In genomic region chr3:148366743-148367410, GRCh38 we compare ENCODE assay signal across 9 cellular contexts.
A peak's percentile ranks its signal among the peaks of the same experiment; 100 is the strongest.
DNase-seq lines count a peak whose midpoint lies in the region; ATAC-seq, FAIRE-seq and TF ChIP-seq lines count a peak whose summit lies in the region.
"Had no signal": no experiment of that assay in that cellular context is flagged by ENCODE, and none has a peak within 500 bp of the region (broad histone marks: within the 10 kb centered on the region; RNA-seq: fewer than 3 reads in every experiment).

No MANE protein-coding gene starts in this region.

- POLR2A ChIA-PET in MCF 10A (lab: Yijun Ruan, JAX): no interaction called here

- no peak overlapping the region for H3K4ac ChIP-seq in trophoblast cell (ENCODE audit: low read depth, low read length)

- no peak for FAIRE-seq in bronchial epithelial cell (lab: Jason Lieb, UNC)

- H3K9ac ChIP-seq in trophoblast cell (ENCODE audit: low read length): no peak overlapping the region

- WGBS in trophoblast cell (ENCODE audit: extremely low coverage, insufficient coverage, insufficient read length): no CpG with 5 or more reads among the region's 7 CpGs

- CTCF ChIA-PET in MCF 10A (lab: Yijun Ruan, JAX): interaction anchor here (0.6 to 0.8 kb wide), 2 partner anchors 357 to 983 kb away, joined by 3 to 4 read pairs; no protein-coding TSS in a partner anchor

- no peak overlapping the region for H4K12ac ChIP-seq in trophoblast cell (ENCODE audit: low read depth, low read length)

- no peaks in the 10 kb centered on the region for H3K4me1 Mint-ChIP-seq in MCF 10A (ENCODE audit: insufficient read depth, unreplicated experiment)

- H3K79me1 ChIP-seq in trophoblast cell (ENCODE audit: low read length): no peaks in the 10 kb centered on the region

- no peak overlapping the region for H4K91ac ChIP-seq in trophoblast cell (ENCODE audit: low read depth, low read length)

- TF ChIP-seq CTCF in MCF 10A (IDR thresholded peaks at IDR 0.05; ENCODE audit: unreplicated experiment) (peak; percentile 17), breast epithelium (IDR thresholded peaks at IDR 0.05) (no peak), bronchial epithelial cell (IDR thresholded peaks at IDR 0.05; ENCODE audit: insufficient read depth, low read length, severe bottlenecking) (no peak), ascending aorta (IDR thresholded peaks at IDR 0.05) (no peak)

- H2BK120ac ChIP-seq in trophoblast cell (ENCODE audit: insufficient read depth, low read length, poor library complexity): no peak overlapping the region

- no peaks in the 10 kb centered on the region for H3K36me3 Mint-ChIP-seq in MCF 10A (ENCODE audit: insufficient read depth, unreplicated experiment)

- H2BK12ac ChIP-seq in trophoblast cell (ENCODE audit: low read length): no peak overlapping the region

- no peak overlapping the region for H2BK5ac ChIP-seq in trophoblast cell (ENCODE audit: low read depth, low read length, poor library complexity)

- no peak overlapping the region for H3K27ac Mint-ChIP-seq in MCF 10A (ENCODE audit: low read depth, unreplicated experiment)

- peaks cover 95% of the 10 kb centered on the region for H3K27me3 Mint-ChIP-seq in MCF 10A (ENCODE audit: insufficient read depth, unreplicated experiment)

- intact Hi-C loops in MCF 10A (cut with micrococcal nuclease) (loop anchor here (1.0 to 5.0 kb wide), 2 partner anchors 58 to 290 kb away; no protein-coding TSS in a partner anchor), breast epithelium (cut with DNase I; ENCODE audit: low total_unique reads) (no loop called here), ascending aorta (cut with DNase I) (no loop called here)

- DNase-seq in MCF 10A (ENCODE audit: unreplicated experiment) (peak; percentile 25), breast epithelium (ENCODE audit: low spot score in 2 of 2) (no peak), NCI-H146 treated with DMSO at 0.1 percent for 48 hours (lab: John Stamatoyannopoulos, UW; ENCODE audit: unreplicated experiment) (peak; percentile 68), bronchial epithelial cell (ENCODE audit: low read depth) (peak; percentile 8), left lobe of liver (ENCODE audit: low spot score) (no peak), trophoblast cell (no peak), ascending aorta (ENCODE audit: low spot score in 2 of 2) (no peak), occipital lobe (lab: John Stamatoyannopoulos, UW) (no peak)
- DNase-seq: left lung had no signal

- no peak overlapping the region for H2AFZ ChIP-seq in trophoblast cell (ENCODE audit: insufficient read depth, low read length, poor library complexity)

- TF ChIP-seq POLR2A in breast epithelium (IDR thresholded peaks at IDR 0.05): no peak

- no peak overlapping the region for H3K4me3 Mint-ChIP-seq in MCF 10A (ENCODE audit: unreplicated experiment)

- no peak overlapping the region for H3K23ac ChIP-seq in trophoblast cell (ENCODE audit: low read length)

- no peaks in the 10 kb centered on the region for H3K9me3 Mint-ChIP-seq in MCF 10A (ENCODE audit: unreplicated experiment)

- H3K14ac ChIP-seq in trophoblast cell (ENCODE audit: low read length): no peak overlapping the region

- H3K4me1 ChIP-seq in breast epithelium (no peaks in the 10 kb centered on the region), trophoblast cell (ENCODE audit: control insufficient read depth in 1 of 2, insufficient read depth in 2 of 2, low read length in 2 of 2) (no peaks in the 10 kb centered on the region), ascending aorta (no peaks in the 10 kb centered on the region)
- H3K4me1 ChIP-seq: left lung had no signal

- H3K27ac ChIP-seq in breast epithelium (no peak overlapping the region), trophoblast cell (ENCODE audit: low read depth, low read length) (no peak overlapping the region), ascending aorta (no peak overlapping the region)
- H3K27ac ChIP-seq: left lung had no signal

- no TSS peak for BruUV-seq in MCF 10A (replicated peaks; lab: Mats Ljungman, UMichigan)

- H3K36me3 ChIP-seq in breast epithelium (no peaks in the 10 kb centered on the region), bronchial epithelial cell (ENCODE audit: control insufficient read depth, insufficient read depth, low read length) (no peaks in the 10 kb centered on the region), trophoblast cell (ENCODE audit: control insufficient read depth in 1 of 2, insufficient read depth in 2 of 2, low read length in 2 of 2) (no peaks in the 10 kb centered on the region), ascending aorta (no peaks in the 10 kb centered on the region)
- H3K36me3 ChIP-seq: left lung had no signal

- no peak overlapping the region for H3K4me2 ChIP-seq in trophoblast cell (ENCODE audit: low read length)

- H4K8ac ChIP-seq in trophoblast cell (ENCODE audit: low read depth, low read length): no peak overlapping the region

- H3K79me2 ChIP-seq in trophoblast cell (ENCODE audit: control insufficient read depth, insufficient read depth, low read length, poor library complexity): no peaks in the 10 kb centered on the region

- H3K18ac ChIP-seq in trophoblast cell (ENCODE audit: low read length): no peak overlapping the region

- no peak overlapping the region for H3K4me3 ChIP-seq in breast epithelium
- H3K4me3 ChIP-seq in bronchial epithelial cell (ENCODE audit: low read depth, low read length): no peak overlapping the region
- H3K4me3 ChIP-seq in trophoblast cell (ENCODE audit: low read depth, low read length): no peak overlapping the region
- H3K4me3 ChIP-seq in ascending aorta: no peak overlapping the region
- H3K4me3 ChIP-seq: left lung had no signal

- no peaks in the 10 kb centered on the region for H3K27me3 ChIP-seq in breast epithelium
- no peaks in the 10 kb centered on the region for H3K27me3 ChIP-seq in bronchial epithelial cell (ENCODE audit: control insufficient read depth, insufficient read depth, low read length)
- no peaks in the 10 kb centered on the region for H3K27me3 ChIP-seq in trophoblast cell (ENCODE audit: insufficient read depth, low read length)
- H3K27me3 ChIP-seq in ascending aorta: no peaks in the 10 kb centered on the region
- H3K27me3 ChIP-seq: left lung had no signal

- H2AK5ac ChIP-seq in trophoblast cell (ENCODE audit: low read length): no peak overlapping the region

- no peaks in the 10 kb centered on the region for H3K9me3 ChIP-seq in breast epithelium
- H3K9me3 ChIP-seq in trophoblast cell (ENCODE audit: insufficient read depth, low read depth, low read length): no peaks in the 10 kb centered on the region
- H3K9me3 ChIP-seq in ascending aorta: no peaks in the 10 kb centered on the region

- ATAC-seq in left lobe of liver: no peak
- ATAC-seq: left lung had no signal

Comparison
In these comparisons a context has a peak if more than half of its experiments do, and no peak if none do; other contexts are left out.
1. DNase-seq: peak in MCF 10A (single experiment), NCI-H146 treated with DMSO at 0.1 percent for 48 hours (single experiment) and bronchial epithelial cell (single experiment); none in breast epithelium (0 of 2), left lobe of liver (single experiment), trophoblast cell (0 of 2), ascending aorta (0 of 2) and occipital lobe (single experiment).